ENCODE assay signal across 14 cellular contexts in the genomic region with DNA sequence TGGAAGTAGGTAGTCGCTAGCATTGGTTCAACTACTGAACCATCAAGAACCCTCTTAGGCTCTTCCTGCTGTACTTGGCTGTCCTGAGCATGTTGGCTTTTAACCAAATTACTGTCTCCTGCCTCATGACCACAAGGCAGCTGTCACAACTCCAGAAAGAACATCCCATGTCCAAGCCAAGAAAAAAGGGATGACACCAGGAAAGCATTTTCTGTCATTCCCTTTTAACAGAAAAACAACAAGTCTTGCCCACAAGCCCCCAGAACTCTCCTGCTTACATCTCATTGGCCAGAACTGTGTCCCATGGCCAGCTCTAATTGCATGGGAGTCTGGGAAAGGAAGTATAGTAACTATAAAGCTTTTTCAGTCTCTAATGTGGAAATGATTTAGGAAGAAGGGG. TPM values are rescaled to one million over a fixed set of nuclear protein-coding genes. Genes with fewer than 3 reads are reported as not detected.
DNase-seq lines count a peak whose midpoint lies in the region; ATAC-seq and TF ChIP-seq lines count a peak whose summit lies in the region.
"Had no signal": no experiment of that assay in that cellular context is flagged by ENCODE, and none has a peak within 500 bp of the region (broad histone marks: within the 10 kb centered on the region; RNA-seq: fewer than 3 reads in every experiment).

No MANE protein-coding gene starts in this region.

- TF ChIP-seq CTCF in chondrocyte (IDR thresholded peaks at IDR 0.05) (no peak), psoas muscle (IDR thresholded peaks at IDR 0.05) (no peak), GM20000 (IDR thresholded peaks at IDR 0.05; ENCODE audit: extremely low read depth, missing control alignments) (no peak)

- peak overlapping the region; percentile 52 for H3K27ac Mint-ChIP-seq in chondrocyte (ENCODE audit: unreplicated experiment)
- H3K27ac Mint-ChIP-seq in activated naive CD8-positive, alpha-beta T cell treated with anti-CD3 and anti-CD28 coated beads, Interleukin-2, amount 50 U/mL, for 24 hours, result no peak overlapping the region

- H3K27ac ChIP-seq in psoas muscle, result peak overlapping the region; percentile 54
- H3K27ac ChIP-seq: RWPE1 had no signal

- H3K4me3 Mint-ChIP-seq in chondrocyte (ENCODE audit: unreplicated experiment), result no peak overlapping the region
- H3K4me3 Mint-ChIP-seq in activated naive CD8-positive, alpha-beta T cell treated with anti-CD3 and anti-CD28 coated beads, Interleukin-2, amount 50 U/mL, for 24 hours, result no peak overlapping the region
- H3K4me3 Mint-ChIP-seq: central memory CD8-positive, alpha-beta T cell had no signal

- H3K9me3 Mint-ChIP-seq in chondrocyte (ENCODE audit: low read depth), result no peaks in the 10 kb centered on the region
- H3K9me3 Mint-ChIP-seq in activated naive CD8-positive, alpha-beta T cell treated with anti-CD3 and anti-CD28 coated beads, Interleukin-2, amount 50 U/mL, for 24 hours, result no peaks in the 10 kb centered on the region
- H3K9me3 Mint-ChIP-seq: central memory CD8-positive, alpha-beta T cell had no signal

- H3K4me3 ChIP-seq in psoas muscle, result no peak overlapping the region
- H3K4me3 ChIP-seq: heart left ventricle had no signal

- no peaks in the 10 kb centered on the region for H3K36me3 ChIP-seq in psoas muscle (ENCODE audit: insufficient read depth in 1 of 2, low read depth in 1 of 2)
- H3K36me3 ChIP-seq: heart left ventricle had no signal

- no peaks in the 10 kb centered on the region for H3K27me3 Mint-ChIP-seq in chondrocyte (ENCODE audit: low read depth)
- peaks cover 3% of the 10 kb centered on the region for H3K27me3 Mint-ChIP-seq in activated naive CD8-positive, alpha-beta T cell treated with anti-CD3 and anti-CD28 coated beads, Interleukin-2, amount 50 U/mL, for 24 hours
- H3K27me3 Mint-ChIP-seq: central memory CD8-positive, alpha-beta T cell had no signal

- ATAC-seq in psoas muscle, result peak; percentile 52 to 63 (median 58)
- ATAC-seq in activated naive CD8-positive, alpha-beta T cell treated with anti-CD3 and anti-CD28 coated beads, Interleukin-2, amount 50 U/mL, for 24 hours, result no peak
- ATAC-seq: heart left ventricle had no signal

- no peaks in the 10 kb centered on the region for H3K9me3 ChIP-seq in psoas muscle
- H3K9me3 ChIP-seq: heart left ventricle had no signal

- no peaks in the 10 kb centered on the region for H3K27me3 ChIP-seq in psoas muscle (ENCODE audit: insufficient read depth in 3 of 3, low read length in 2 of 3)
- H3K27me3 ChIP-seq: heart left ventricle had no signal

- intact Hi-C loops in psoas muscle (cut with DNase I), result loop anchor here in 1 of 2 donors (2.0 kb wide), 1 partner anchor 41 kb away; the partner anchor contains the start of gene RPS8

- H3K36me3 Mint-ChIP-seq in chondrocyte (ENCODE audit: low read depth), result no peaks in the 10 kb centered on the region
- peaks cover 5% of the 10 kb centered on the region for H3K36me3 Mint-ChIP-seq in activated naive CD8-positive, alpha-beta T cell treated with anti-CD3 and anti-CD28 coated beads, Interleukin-2, amount 50 U/mL, for 24 hours (ENCODE audit: low read depth)

- peaks cover 25% of the 10 kb centered on the region for H3K4me1 Mint-ChIP-seq in chondrocyte (ENCODE audit: low read depth)
- H3K4me1 Mint-ChIP-seq in activated naive CD8-positive, alpha-beta T cell treated with anti-CD3 and anti-CD28 coated beads, Interleukin-2, amount 50 U/mL, for 24 hours, result peaks cover 26% of the 10 kb centered on the region

- 5 to 17% (median 15%) methylated on average over 1 of the region's 1 CpG for WGBS in psoas muscle, 3 donors

- peaks cover 10% of the 10 kb centered on the region for H3K4me1 ChIP-seq in psoas muscle

- DNase-seq in ELR (ENCODE audit: low read depth) (peak; percentile 68), NCI-H2029 treated with DMSO at 0.1 percent for 48 hours (lab: John Stamatoyannopoulos, UW) (peak; percentile 90), chondrocyte (ENCODE audit: low spot score) (no peak), psoas muscle (no peak), COR-L47 (lab: John Stamatoyannopoulos, UW) (no peak), HuH-7 (ENCODE audit: low spot score) (no peak), GM20000 (ENCODE audit: low spot score) (no peak)
- no peak for DNase-seq in activated naive CD8-positive, alpha-beta T cell treated with anti-CD3 and anti-CD28 coated beads, Interleukin-2, amount 50 U/mL, for 24 hours
- DNase-seq: heart left ventricle, mesendoderm had no signal

RNA-seq across cellular contexts. Expression of gene RNU5D-1, which starts 2.4 kb away (rescaled TPM):
- not detected in 3 replicates for total RNA-seq in chondrocyte
- not detected for total RNA-seq in psoas muscle
- polyA plus RNA-seq in psoas muscle, result not detected
- total RNA-seq: heart left ventricle, pulmonary artery endothelial cell, urinary bladder had no signal
- polyA plus RNA-seq: heart left ventricle, urinary bladder had no signal

RNA-seq across cellular contexts. Expression of gene KIF2C, which starts 6.3 kb away (rescaled TPM):
- total RNA-seq in chondrocyte (5.4 to 6.7 TPM (median 6.2 TPM) in 3 replicates), psoas muscle (under 1 TPM; 0.26 to 0.97 (median 0.59) TPM)
- polyA plus RNA-seq in psoas muscle, result 1 to 10 TPM in 1 of 3 donors, under 1 TPM in 2; 0.23 to 1.2 (median 0.27) TPM

RNA-seq across cellular contexts. Expression of gene RPS8, which starts 42.0 kb away (rescaled TPM):
- 1,170 to 1,234 TPM (median 1,179 TPM) in 3 replicates for total RNA-seq in chondrocyte
- 1,000 to 10,000 TPM in 2 of 4 donors, 100 to 1,000 TPM in 2; 935 to 1,269 (median 1,066) TPM for total RNA-seq in psoas muscle
- 1,000 to 10,000 TPM; 1,193 to 2,158 (median 1,436) TPM for polyA plus RNA-seq in psoas muscle

RNA-seq across cellular contexts. Expression of gene BEST4, which starts 54.6 kb away (rescaled TPM):
- total RNA-seq in chondrocyte (0.19 to 0.37 TPM (median 0.33 TPM) in 3 replicates), psoas muscle (not detected)
- under 1 TPM in 1 of 3 donors, not detected in 2; 0.08 TPM for polyA plus RNA-seq in psoas muscle
- total RNA-seq: urinary bladder had no signal

RNA-seq across cellular contexts. Expression of gene ARMH1, which starts 58.9 kb away (rescaled TPM):
- total RNA-seq in chondrocyte, result 1.3 to 2.1 TPM (median 1.7 TPM) in 3 replicates
- under 1 TPM in 3 of 4 donors, not detected in 1; 0.59 to 0.82 (median 0.64) TPM for total RNA-seq in psoas muscle
- polyA plus RNA-seq in psoas muscle, result under 1 TPM; 0.08 to 0.74 (median 0.26) TPM
- total RNA-seq: pulmonary artery endothelial cell had no signal

Comparison
In these comparisons a context has a peak if more than half of its experiments do, and no peak if none do; other contexts are left out.
1. DNase-seq: peak in ELR (single experiment) and NCI-H2029 treated with DMSO at 0.1 percent for 48 hours (single experiment); none in chondrocyte (single experiment), psoas muscle (0 of 2), activated naive CD8-positive, alpha-beta T cell treated with anti-CD3 and anti-CD28 coated beads, Interleukin-2, amount 50 U/mL, for 24 hours (single experiment), COR-L47 (single experiment), HuH-7 (single experiment) and GM20000 (single experiment).